2 cellular contexts compared by ENCODE assay signal in the genomic region with DNA sequence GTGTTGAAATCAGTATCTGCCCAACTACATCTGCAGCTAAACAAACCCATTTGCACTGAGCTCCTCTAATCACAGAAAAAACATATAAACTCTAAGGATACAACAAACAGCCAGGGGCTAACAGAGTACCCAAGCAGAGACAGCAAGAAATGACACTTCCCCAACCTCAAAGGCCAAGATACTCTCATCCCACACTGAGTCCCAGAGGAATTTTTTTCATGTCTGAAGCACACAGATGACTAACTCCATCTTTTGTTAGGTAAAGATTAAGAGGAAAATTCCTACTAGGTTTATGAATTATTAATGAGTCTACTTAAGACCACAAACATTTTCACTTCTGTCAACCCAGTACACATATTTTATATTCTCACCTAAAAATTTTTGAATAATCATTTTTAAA.
TF ChIP-seq lines count a peak whose summit lies in the region.

No MANE protein-coding gene starts in this region.

TF ChIP-seq in IMR-90, 13 proteins besides CTCF, POLR2A, EP300 and RAD21:
- no peak for TF ChIP-seq CHD1 (IDR thresholded peaks at IDR 0.05; ENCODE audit: low read depth, low read length)

TF ChIP-seq in K562, 482 proteins besides CTCF, POLR2A, EP300 and RAD21:
- TF ChIP-seq POLR2AphosphoS5 (IDR thresholded peaks at IDR 0.05; ENCODE audit: control insufficient read depth, insufficient read depth, low read depth, low read length) (no peak), GTF2A2 (tag; IDR thresholded peaks at IDR 0.05) (no peak), FOXP1 (CRISPR knock-in tag; IDR thresholded peaks at IDR 0.05) (no peak), HOXB6 (CRISPR knock-in tag; IDR thresholded peaks at IDR 0.05; ENCODE audit: borderline replicate concordance) (no peak), HLTF (IDR thresholded peaks at IDR 0.05) (no peak), CTBP1 (IDR thresholded peaks at IDR 0.05; ENCODE audit: borderline replicate concordance) (no peak), NFE2L1 (tag; IDR thresholded peaks at IDR 0.05; ENCODE audit: borderline replicate concordance, low read depth) (no peak), HNRNPUL1 (IDR thresholded peaks at IDR 0.05; ENCODE audit: low read length) (no peak), ZFP1 (CRISPR knock-in tag; IDR thresholded peaks at IDR 0.05) (no peak)
- TF ChIP-seq, protein P1, sequence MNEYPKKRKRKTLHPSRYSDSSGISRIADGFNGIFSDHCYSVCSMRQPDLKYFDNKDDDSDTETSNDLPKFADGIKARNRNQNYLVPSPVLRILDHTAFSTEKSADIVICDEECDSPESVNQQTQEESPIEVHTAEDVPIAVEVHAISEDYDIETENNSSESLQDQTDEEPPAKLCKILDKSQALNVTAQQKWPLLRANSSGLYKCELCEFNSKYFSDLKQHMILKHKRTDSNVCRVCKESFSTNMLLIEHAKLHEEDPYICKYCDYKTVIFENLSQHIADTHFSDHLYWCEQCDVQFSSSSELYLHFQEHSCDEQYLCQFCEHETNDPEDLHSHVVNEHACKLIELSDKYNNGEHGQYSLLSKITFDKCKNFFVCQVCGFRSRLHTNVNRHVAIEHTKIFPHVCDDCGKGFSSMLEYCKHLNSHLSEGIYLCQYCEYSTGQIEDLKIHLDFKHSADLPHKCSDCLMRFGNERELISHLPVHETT (CRISPR knock-in tag; conservative IDR thresholded peaks at IDR 0.05 in 1 of 2, IDR thresholded peaks at IDR 0.05 in 1 of 2): no peak
- TF ChIP-seq, protein P2, sequence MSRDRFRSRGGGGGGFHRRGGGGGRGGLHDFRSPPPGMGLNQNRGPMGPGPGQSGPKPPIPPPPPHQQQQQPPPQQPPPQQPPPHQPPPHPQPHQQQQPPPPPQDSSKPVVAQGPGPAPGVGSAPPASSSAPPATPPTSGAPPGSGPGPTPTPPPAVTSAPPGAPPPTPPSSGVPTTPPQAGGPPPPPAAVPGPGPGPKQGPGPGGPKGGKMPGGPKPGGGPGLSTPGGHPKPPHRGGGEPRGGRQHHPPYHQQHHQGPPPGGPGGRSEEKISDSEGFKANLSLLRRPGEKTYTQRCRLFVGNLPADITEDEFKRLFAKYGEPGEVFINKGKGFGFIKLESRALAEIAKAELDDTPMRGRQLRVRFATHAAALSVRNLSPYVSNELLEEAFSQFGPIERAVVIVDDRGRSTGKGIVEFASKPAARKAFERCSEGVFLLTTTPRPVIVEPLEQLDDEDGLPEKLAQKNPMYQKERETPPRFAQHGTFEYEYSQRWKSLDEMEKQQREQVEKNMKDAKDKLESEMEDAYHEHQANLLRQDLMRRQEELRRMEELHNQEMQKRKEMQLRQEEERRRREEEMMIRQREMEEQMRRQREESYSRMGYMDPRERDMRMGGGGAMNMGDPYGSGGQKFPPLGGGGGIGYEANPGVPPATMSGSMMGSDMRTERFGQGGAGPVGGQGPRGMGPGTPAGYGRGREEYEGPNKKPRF (IDR thresholded peaks at IDR 0.05; ENCODE audit: low read depth, low read length): no peak
- TF ChIP-seq, protein P3, sequence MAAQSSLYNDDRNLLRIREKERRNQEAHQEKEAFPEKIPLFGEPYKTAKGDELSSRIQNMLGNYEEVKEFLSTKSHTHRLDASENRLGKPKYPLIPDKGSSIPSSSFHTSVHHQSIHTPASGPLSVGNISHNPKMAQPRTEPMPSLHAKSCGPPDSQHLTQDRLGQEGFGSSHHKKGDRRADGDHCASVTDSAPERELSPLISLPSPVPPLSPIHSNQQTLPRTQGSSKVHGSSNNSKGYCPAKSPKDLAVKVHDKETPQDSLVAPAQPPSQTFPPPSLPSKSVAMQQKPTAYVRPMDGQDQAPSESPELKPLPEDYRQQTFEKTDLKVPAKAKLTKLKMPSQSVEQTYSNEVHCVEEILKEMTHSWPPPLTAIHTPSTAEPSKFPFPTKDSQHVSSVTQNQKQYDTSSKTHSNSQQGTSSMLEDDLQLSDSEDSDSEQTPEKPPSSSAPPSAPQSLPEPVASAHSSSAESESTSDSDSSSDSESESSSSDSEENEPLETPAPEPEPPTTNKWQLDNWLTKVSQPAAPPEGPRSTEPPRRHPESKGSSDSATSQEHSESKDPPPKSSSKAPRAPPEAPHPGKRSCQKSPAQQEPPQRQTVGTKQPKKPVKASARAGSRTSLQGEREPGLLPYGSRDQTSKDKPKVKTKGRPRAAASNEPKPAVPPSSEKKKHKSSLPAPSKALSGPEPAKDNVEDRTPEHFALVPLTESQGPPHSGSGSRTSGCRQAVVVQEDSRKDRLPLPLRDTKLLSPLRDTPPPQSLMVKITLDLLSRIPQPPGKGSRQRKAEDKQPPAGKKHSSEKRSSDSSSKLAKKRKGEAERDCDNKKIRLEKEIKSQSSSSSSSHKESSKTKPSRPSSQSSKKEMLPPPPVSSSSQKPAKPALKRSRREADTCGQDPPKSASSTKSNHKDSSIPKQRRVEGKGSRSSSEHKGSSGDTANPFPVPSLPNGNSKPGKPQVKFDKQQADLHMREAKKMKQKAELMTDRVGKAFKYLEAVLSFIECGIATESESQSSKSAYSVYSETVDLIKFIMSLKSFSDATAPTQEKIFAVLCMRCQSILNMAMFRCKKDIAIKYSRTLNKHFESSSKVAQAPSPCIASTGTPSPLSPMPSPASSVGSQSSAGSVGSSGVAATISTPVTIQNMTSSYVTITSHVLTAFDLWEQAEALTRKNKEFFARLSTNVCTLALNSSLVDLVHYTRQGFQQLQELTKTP (IDR thresholded peaks at IDR 0.05; ENCODE audit: low read depth in 1 of 2, partially characterized antibody in 2 of 2): no peak
- TF ChIP-seq, protein P4, sequence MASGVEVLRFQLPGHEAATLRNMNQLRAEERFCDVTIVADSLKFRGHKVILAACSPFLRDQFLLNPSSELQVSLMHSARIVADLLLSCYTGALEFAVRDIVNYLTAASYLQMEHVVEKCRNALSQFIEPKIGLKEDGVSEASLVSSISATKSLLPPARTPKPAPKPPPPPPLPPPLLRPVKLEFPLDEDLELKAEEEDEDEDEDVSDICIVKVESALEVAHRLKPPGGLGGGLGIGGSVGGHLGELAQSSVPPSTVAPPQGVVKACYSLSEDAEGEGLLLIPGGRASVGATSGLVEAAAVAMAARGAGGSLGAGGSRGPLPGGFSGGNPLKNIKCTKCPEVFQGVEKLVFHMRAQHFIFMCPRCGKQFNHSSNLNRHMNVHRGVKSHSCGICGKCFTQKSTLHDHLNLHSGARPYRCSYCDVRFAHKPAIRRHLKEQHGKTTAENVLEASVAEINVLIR (CRISPR knock-in tag; IDR thresholded peaks at IDR 0.05): no peak
